Comparison of ENCODE assay signal across 31 cellular contexts in genomic region chr1:98439471-98439870, GRCh38.
"Had no signal": no experiment of that assay in that cellular context is flagged by ENCODE, and none has a peak within 500 bp of the region (broad histone marks: within the 10 kb centered on the region; RNA-seq: fewer than 3 reads in every experiment).

No MANE protein-coding gene starts in this region.

- H3K9me3 ChIP-seq: adrenal gland, body of pancreas, breast epithelium had no signal

- DNase-seq: activated CD4-positive, alpha-beta memory T cell treated with anti-CD3 and anti-CD28 coated beads, Interleukin-2, amount 10 ng/mL, durations not matched to agents 7 days and 5 days; activated CD4-positive, alpha-beta T cell treated with anti-CD3 and anti-CD28 coated beads for 1 hour; activated CD4-positive, alpha-beta T cell treated with anti-CD3 and anti-CD28 coated beads for 36 hours; activated CD4-positive, alpha-beta T cell treated with anti-CD3 and anti-CD28 coated beads for 48 hours; activated CD4-positive, alpha-beta T cell treated with anti-CD3 and anti-CD28 coated beads, Interleukin-2, amount 10 ng/mL, durations not matched to agents 7 days and 5 days; activated CD4-positive, alpha-beta T cell treated with anti-CD3 and anti-CD28 coated beads, Interleukin-2, amount 50 U/mL, for 48 hours; activated CD4-positive, CD25-positive, alpha-beta regulatory T cell; activated CD8-positive, alpha-beta memory T cell treated with anti-CD3 and anti-CD28 coated beads for 24 hours; activated CD8-positive, alpha-beta memory T cell treated with anti-CD3 and anti-CD28 coated beads, Interleukin-2, amount 10 ng/mL, durations not matched to agents 7 days and 5 days; activated CD8-positive, alpha-beta memory T cell treated with anti-CD3 and anti-CD28 coated beads, Interleukin-2, amount 50 U/mL, for 48 hours; activated CD8-positive, alpha-beta T cell treated with anti-CD3 and anti-CD28 coated beads, Interleukin-2, amount 10 ng/mL, durations not matched to agents 7 days and 5 days; activated effector memory CD4-positive, alpha-beta T cell treated with Interleukin-2 at 50 U/mL for 16 hours; activated gamma-delta T cell; activated naive CD4-positive, alpha-beta T cell treated with anti-CD3 and anti-CD28 coated beads for 36 hours; activated naive CD4-positive, alpha-beta T cell treated with anti-CD3 and anti-CD28 coated beads, Interleukin-2, amount 50 U/mL, for 16 hours; activated naive CD8-positive, alpha-beta T cell treated with anti-CD3 and anti-CD28 coated beads for 36 hours; activated T-cell treated with anti-CD3 and anti-CD28 coated beads, Interleukin-2, amount 50 U/mL, for 24 hours; activated T-cell treated with anti-CD3 and anti-CD28 coated beads, Interleukin-2, amount 50 U/mL, for 48 hours; adrenal gland; amniotic stem cell; aorta; body of pancreas; brain microvascular endothelial cell; central memory CD4-positive, alpha-beta T cell; T-helper 2 cell; T-helper 9 cell; WERI-Rb-1 had no signal

- ATAC-seq: activated CD4-positive, alpha-beta T cell treated with anti-CD3 and anti-CD28 coated beads for 36 hours; activated CD4-positive, CD25-positive, alpha-beta regulatory T cell treated with anti-CD3 and anti-CD28 coated beads, Interleukin-2, amount 50 U/mL, for 24 hours; activated CD8-positive, alpha-beta memory T cell treated with anti-CD3 and anti-CD28 coated beads, Interleukin-2, amount 10 ng/mL, durations not matched to agents 7 days and 5 days; activated CD8-positive, alpha-beta T cell treated with anti-CD3 and anti-CD28 coated beads, Interleukin-2, amount 10 ng/mL, durations not matched to agents 7 days and 5 days; activated naive CD4-positive, alpha-beta T cell treated with anti-CD3 and anti-CD28 coated beads, Interleukin-2, amount 50 U/mL, for 72 hours; body of pancreas; WTC11 had no signal

- H3K4me3 ChIP-seq: adrenal gland, body of pancreas, breast epithelium had no signal

- H3K36me3 ChIP-seq: adrenal gland, brain microvascular endothelial cell, breast epithelium, WERI-Rb-1 had no signal

- H3K27me3 ChIP-seq: adrenal gland, body of pancreas, brain microvascular endothelial cell, breast epithelium had no signal

- H3K27ac ChIP-seq: adrenal gland, body of pancreas, brain microvascular endothelial cell, breast epithelium, WERI-Rb-1 had no signal

- H3K4me1 ChIP-seq: adrenal gland, body of pancreas, breast epithelium had no signal
